Comparison of ENCODE assay signal across 14 cellular contexts in genomic region chr2:175373001-175373727, GRCh38.
DNase-seq lines count a peak whose midpoint lies in the region; ATAC-seq, FAIRE-seq and TF ChIP-seq lines count a peak whose summit lies in the region.
"Had no signal": no experiment of that assay in that cellular context is flagged by ENCODE, and none has a peak within 500 bp of the region (broad histone marks: within the 10 kb centered on the region; RNA-seq: fewer than 3 reads in every experiment).

No MANE protein-coding gene starts in this region.

- no peak overlapping the region for H3K4me2 ChIP-seq in HepG2 (ENCODE audit: low read depth, low read length)

- H3K27me3 ChIP-seq in adrenal gland (no peaks in the 10 kb centered on the region), HepG2 (ENCODE audit: control insufficient read depth in 1 of 2, insufficient read depth in 2 of 2, low read length in 2 of 2) (peaks cover 0 to 8% of the 10 kb centered on the region in 2 experiments; a peak in 1 of 5 replicates)
- H3K27me3 ChIP-seq: upper lobe of left lung had no signal

- in situ Hi-C loops in HepG2 (cut with HindIII; ENCODE audit: extremely low pct_ligation_motif_present, low pct_unique_long_range_greater_than_20kb), result no loop called here

- H3K4me1 Mint-ChIP-seq in effector memory CD8-positive, alpha-beta T cell (ENCODE audit: low read depth in 2 of 2), result no peaks in the 10 kb centered on the region
- H3K4me1 Mint-ChIP-seq: CD4-positive, CD25-positive, alpha-beta regulatory T cell had no signal

- POLR2A ChIA-PET in HepG2 (lab: Yijun Ruan, JAX) (interaction anchor here (1.0 kb wide), 1 partner anchor 221 kb away, joined by 3 read pairs; no protein-coding TSS in a partner anchor), HEK293T (lab: Yijun Ruan, JAX) (no interaction called here)

- TF ChIP-seq EP300 in HepG2 (IDR thresholded peaks at IDR 0.05; ENCODE audit: low read depth in 2 of 2, low read length in 2 of 2) (no peak), HepG2 (CRISPR knock-in tag; IDR thresholded peaks at IDR 0.05; ENCODE audit: borderline replicate concordance) (no peak)

- CTCF ChIA-PET in HepG2 (lab: Yijun Ruan, JAX; ENCODE audit: low intra/inter-chr PET ratio, low total read pairs), result no interaction called here
- CTCF ChIA-PET in HEK293T (lab: Yijun Ruan, JAX), result no interaction called here

- no peaks in the 10 kb centered on the region for H3K36me3 Mint-ChIP-seq in effector memory CD8-positive, alpha-beta T cell (ENCODE audit: insufficient read depth)
- H3K36me3 Mint-ChIP-seq: CD4-positive, CD25-positive, alpha-beta regulatory T cell had no signal

- peak overlapping the region in 1 of 5 donors; percentile 7 for H3K27ac ChIP-seq in adrenal gland
- no peak overlapping the region for H3K27ac ChIP-seq in HepG2 (ENCODE audit: extremely low read length, insufficient read depth, low read length)
- H3K27ac ChIP-seq: upper lobe of left lung, WERI-Rb-1 had no signal

- BruUV-seq in HepG2 (replicated peaks; lab: Mats Ljungman, UMichigan), result no TSS peak

- peaks cover 7 to 8% of the 10 kb centered on the region in 2 donors for H3K4me1 ChIP-seq in adrenal gland (replicated peaks in 1 of 2)
- H3K4me1 ChIP-seq in HepG2 (ENCODE audit: insufficient read depth, low read length), result peaks cover 11% of the 10 kb centered on the region

- TF ChIP-seq CTCF in AG10803 (conservative IDR thresholded peaks at IDR 0.05; ENCODE audit: low read length) (no peak), adrenal gland (IDR thresholded peaks at IDR 0.05) (no peak), HepG2 (CRISPR knock-in tag; IDR thresholded peaks at IDR 0.05) (no peak)

- no peak overlapping the region for H3K9ac ChIP-seq in HepG2 (ENCODE audit: insufficient read depth, low read depth, low read length)

- H3K4me3 ChIP-seq in AG10803 (ENCODE audit: low read length) (no peak overlapping the region), adrenal gland (peak overlapping the region in 1 of 4 donors; percentile 7), HepG2 (replicated peaks in 1 of 3; ENCODE audit: insufficient read depth in 1 of 3, low read depth in 2 of 3, low read length in 3 of 3) (no peak overlapping the region)
- H3K4me3 ChIP-seq: upper lobe of left lung had no signal

- WGBS in adrenal gland, 4 donors, result 33 to 43% (median 37%) methylated on average over 8 of the region's 8 CpGs
- 2% methylated on average over 8 of the region's 8 CpGs for WGBS in HepG2 (ENCODE audit: low lambda C conversion rate)

- H3K9me3 ChIP-seq in adrenal gland (replicated peaks in 1 of 3), result no peaks in the 10 kb centered on the region
- no peaks in the 10 kb centered on the region for H3K9me3 ChIP-seq in HepG2 (ENCODE audit: low read length)
- H3K9me3 ChIP-seq: upper lobe of left lung had no signal

- DNase-seq in AG10803 (ENCODE audit: low read depth) (peak; percentile 43), HT-29 (ENCODE audit: low spot score) (peak; percentile 36), adrenal gland (peak in 6 of 7 donors; percentile 28 to 50 (median 36)), HepG2 (ENCODE audit: low spot score) (peak; percentile 31), HEK293T (ENCODE audit: extremely low spot score) (no peak), RKO (ENCODE audit: low spot score) (no peak)
- no peak for DNase-seq in activated CD4-positive, alpha-beta T cell treated with anti-CD3 and anti-CD28 coated beads for 48 hours
- no peak for DNase-seq in effector memory CD8-positive, alpha-beta T cell
- DNase-seq: activated T-cell treated with anti-CD3 and anti-CD28 coated beads for 4 hours; aorta; CD4-positive, CD25-positive, alpha-beta regulatory T cell; OCI-M1; upper lobe of left lung; WERI-Rb-1 had no signal

- no peaks in the 10 kb centered on the region for H4K20me1 ChIP-seq in HepG2 (ENCODE audit: insufficient read depth, low read length)

- no peak for TF ChIP-seq RAD21 in HepG2 (CRISPR knock-in tag; IDR thresholded peaks at IDR 0.05)

- TF ChIP-seq POLR2A in adrenal gland (IDR thresholded peaks at IDR 0.05), result no peak
- no peak for TF ChIP-seq POLR2A in HepG2 (IDR thresholded peaks at IDR 0.05; ENCODE audit: insufficient read depth in 1 of 2, low read depth in 2 of 2, low read length in 2 of 2)

- no peak overlapping the region for H3K27ac Mint-ChIP-seq in effector memory CD8-positive, alpha-beta T cell
- H3K27ac Mint-ChIP-seq: CD4-positive, CD25-positive, alpha-beta regulatory T cell had no signal

- intact Hi-C loops in adrenal gland (cut with DNase I), result no loop called here
- intact Hi-C loops in HepG2 (cut with micrococcal nuclease; ENCODE audit: unreplicated experiment), result no loop called here

- H3K27me3 Mint-ChIP-seq in effector memory CD8-positive, alpha-beta T cell, result peaks cover 20 to 33% of the 10 kb centered on the region in 2 donors

- H3K9me3 Mint-ChIP-seq in effector memory CD8-positive, alpha-beta T cell, result no peaks in the 10 kb centered on the region
- H3K9me3 Mint-ChIP-seq: CD4-positive, CD25-positive, alpha-beta regulatory T cell had no signal

- no peak for FAIRE-seq in HepG2 (lab: Jason Lieb, UNC)

- H3K79me2 ChIP-seq in HepG2 (ENCODE audit: insufficient read depth, low read length), result no peaks in the 10 kb centered on the region

- H3K4me3 Mint-ChIP-seq in effector memory CD8-positive, alpha-beta T cell, result no peak overlapping the region
- H3K4me3 Mint-ChIP-seq: CD4-positive, CD25-positive, alpha-beta regulatory T cell had no signal

- ATAC-seq in HepG2, result peak; percentile 98
- no peak for ATAC-seq in effector memory CD8-positive, alpha-beta T cell (replicated peaks)

- H2AFZ ChIP-seq in HepG2 (ENCODE audit: low read length), result no peak overlapping the region

- no peaks in the 10 kb centered on the region for H3K36me3 ChIP-seq in adrenal gland (replicated peaks in 1 of 2)
- no peaks in the 10 kb centered on the region for H3K36me3 ChIP-seq in HepG2 (replicated peaks in 1 of 2; ENCODE audit: control insufficient read depth in 1 of 2, insufficient read depth in 2 of 2, low read length in 2 of 2)
- H3K36me3 ChIP-seq: upper lobe of left lung, WERI-Rb-1 had no signal

TF ChIP-seq in HepG2, 621 proteins besides CTCF, POLR2A, EP300 and RAD21 (continues in another document):
- TF ChIP-seq TBX3 (IDR thresholded peaks at IDR 0.05; ENCODE audit: borderline replicate concordance) (no peak), TEF (CRISPR knock-in tag; IDR thresholded peaks at IDR 0.05) (no peak)
- TF ChIP-seq, protein P1, sequence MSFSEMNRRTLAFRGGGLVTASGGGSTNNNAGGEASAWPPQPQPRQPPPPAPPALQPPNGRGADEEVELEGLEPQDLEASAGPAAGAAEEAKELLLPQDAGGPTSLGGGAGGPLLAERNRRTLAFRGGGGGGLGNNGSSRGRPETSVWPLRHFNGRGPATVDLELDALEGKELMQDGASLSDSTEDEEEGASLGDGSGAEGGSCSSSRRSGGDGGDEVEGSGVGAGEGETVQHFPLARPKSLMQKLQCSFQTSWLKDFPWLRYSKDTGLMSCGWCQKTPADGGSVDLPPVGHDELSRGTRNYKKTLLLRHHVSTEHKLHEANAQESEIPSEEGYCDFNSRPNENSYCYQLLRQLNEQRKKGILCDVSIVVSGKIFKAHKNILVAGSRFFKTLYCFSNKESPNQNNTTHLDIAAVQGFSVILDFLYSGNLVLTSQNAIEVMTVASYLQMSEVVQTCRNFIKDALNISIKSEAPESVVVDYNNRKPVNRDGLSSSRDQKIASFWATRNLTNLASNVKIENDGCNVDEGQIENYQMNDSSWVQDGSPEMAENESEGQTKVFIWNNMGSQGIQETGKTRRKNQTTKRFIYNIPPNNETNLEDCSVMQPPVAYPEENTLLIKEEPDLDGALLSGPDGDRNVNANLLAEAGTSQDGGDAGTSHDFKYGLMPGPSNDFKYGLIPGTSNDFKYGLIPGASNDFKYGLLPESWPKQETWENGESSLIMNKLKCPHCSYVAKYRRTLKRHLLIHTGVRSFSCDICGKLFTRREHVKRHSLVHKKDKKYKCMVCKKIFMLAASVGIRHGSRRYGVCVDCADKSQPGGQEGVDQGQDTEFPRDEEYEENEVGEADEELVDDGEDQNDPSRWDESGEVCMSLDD (CRISPR knock-in tag; IDR thresholded peaks at IDR 0.05; ENCODE audit: borderline replicate concordance), result no peak

TF ChIP-seq in HEK293T, 16 proteins besides CTCF, POLR2A, EP300 and RAD21:
- TF ChIP-seq SP1 (IDR thresholded peaks at IDR 0.05), result no peak
- no peak for TF ChIP-seq ZNF384 (IDR thresholded peaks at IDR 0.05)
- no peak for TF ChIP-seq ELF4 (IDR thresholded peaks at IDR 0.05)
- TF ChIP-seq ARNT (IDR thresholded peaks at IDR 0.05), result no peak
- TF ChIP-seq SUZ12 (IDR thresholded peaks at IDR 0.05), result no peak
- TF ChIP-seq BHLHE40 (IDR thresholded peaks at IDR 0.05; ENCODE audit: borderline replicate concordance), result no peak
- no peak for TF ChIP-seq FOXA1 (IDR thresholded peaks at IDR 0.05)
- TF ChIP-seq L3MBTL2 (conservative IDR thresholded peaks at IDR 0.05), result no peak
- no peak for TF ChIP-seq TARDBP (IDR thresholded peaks at IDR 0.05)
- no peak for TF ChIP-seq HDGF (IDR thresholded peaks at IDR 0.05; ENCODE audit: borderline replicate concordance)
- no peak for TF ChIP-seq LEF1 (IDR thresholded peaks at IDR 0.05; ENCODE audit: borderline replicate concordance)
- TF ChIP-seq, protein P2, sequence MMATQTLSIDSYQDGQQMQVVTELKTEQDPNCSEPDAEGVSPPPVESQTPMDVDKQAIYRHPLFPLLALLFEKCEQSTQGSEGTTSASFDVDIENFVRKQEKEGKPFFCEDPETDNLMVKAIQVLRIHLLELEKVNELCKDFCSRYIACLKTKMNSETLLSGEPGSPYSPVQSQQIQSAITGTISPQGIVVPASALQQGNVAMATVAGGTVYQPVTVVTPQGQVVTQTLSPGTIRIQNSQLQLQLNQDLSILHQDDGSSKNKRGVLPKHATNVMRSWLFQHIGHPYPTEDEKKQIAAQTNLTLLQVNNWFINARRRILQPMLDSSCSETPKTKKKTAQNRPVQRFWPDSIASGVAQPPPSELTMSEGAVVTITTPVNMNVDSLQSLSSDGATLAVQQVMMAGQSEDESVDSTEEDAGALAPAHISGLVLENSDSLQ (IDR thresholded peaks at IDR 0.05), result no peak
- no peak for TF ChIP-seq NFRKB (IDR thresholded peaks at IDR 0.05)
- TF ChIP-seq CTBP1 (IDR thresholded peaks at IDR 0.05; ENCODE audit: borderline replicate concordance), result no peak
- TF ChIP-seq FOXM1 (IDR thresholded peaks at IDR 0.05; ENCODE audit: borderline replicate concordance), result no peak
- no peak for TF ChIP-seq FOXK2 (IDR thresholded peaks at IDR 0.05)

Comparison
In these comparisons a context has a peak if more than half of its experiments do, and no peak if none do; other contexts are left out.
1. DNase-seq: peak in AG10803 (single experiment), HT-29 (single experiment), adrenal gland (6 of 7) and HepG2 (single experiment); none in HEK293T (single experiment), activated CD4-positive, alpha-beta T cell treated with anti-CD3 and anti-CD28 coated beads for 48 hours (single experiment), effector memory CD8-positive, alpha-beta T cell (0 of 3) and RKO (single experiment).